Comparison of ENCODE assay signal across 26 cellular contexts in genomic region chr2:117718048-117718447, GRCh38.
"Had no signal": no experiment of that assay in that cellular context is flagged by ENCODE, and none has a peak within 500 bp of the region (broad histone marks: within the 10 kb centered on the region; RNA-seq: fewer than 3 reads in every experiment).

No MANE protein-coding gene starts in this region.

- ATAC-seq: activated CD8-positive, alpha-beta T cell treated with anti-CD3 and anti-CD28 coated beads, Interleukin-2, amount 10 ng/mL, durations not matched to agents 7 days and 5 days; K562; PC-3; T-helper 17 cell; WTC11 had no signal

- H3K4me1 ChIP-seq: adrenal gland, breast epithelium, SJSA1 had no signal

- H3K27me3 ChIP-seq: adrenal gland, breast epithelium, SJSA1 had no signal

- H3K27ac ChIP-seq: adrenal gland, breast epithelium, coronary artery, SJSA1 had no signal

- DNase-seq: activated CD4-positive, alpha-beta T cell treated with anti-CD3 and anti-CD28 coated beads for 48 hours; activated CD4-positive, alpha-beta T cell treated with anti-CD3 and anti-CD28 coated beads, Interleukin-2, amount 50 U/mL, for 4 hours; activated CD4-positive, CD25-positive, alpha-beta regulatory T cell treated with anti-CD3 and anti-CD28 coated beads, Interleukin-2, amount 50 U/mL, for 72 hours; activated CD8-positive, alpha-beta memory T cell treated with anti-CD3 and anti-CD28 coated beads, Interleukin-2, amount 50 U/mL, for 48 hours; activated CD8-positive, alpha-beta T cell treated with anti-CD3 and anti-CD28 coated beads, Interleukin-2, amount 10 ng/mL, durations not matched to agents 7 days and 5 days; activated naive CD4-positive, alpha-beta T cell treated with anti-CD3 and anti-CD28 coated beads, Interleukin-2, amount 50 U/mL, for 16 hours; activated naive CD8-positive, alpha-beta T cell treated with anti-CD3 and anti-CD28 coated beads, Interleukin-2, amount 10 ng/mL, durations not matched to agents 7 days and 5 days; activated T-cell treated with anti-CD3 and anti-CD28 coated beads, Interleukin-2, amount 50 U/mL, for 1 hour; adrenal gland; anterior cingulate cortex; Karpas-422; MM.1S; NCI-H1417 treated with DMSO at 0.1 percent for 48 hours; NCI-H1694; NCI-H2029; NCI-H226; NCI-H774; PC-3; SHP77; T-helper 17 cell; T-helper 9 cell had no signal

- H3K4me3 ChIP-seq: adrenal gland, breast epithelium, coronary artery, K562, SJSA1 had no signal

- H3K9me3 ChIP-seq: adrenal gland, breast epithelium, SJSA1 had no signal

- H3K36me3 ChIP-seq: adrenal gland, breast epithelium, SJSA1 had no signal
